23 cellular contexts compared by ENCODE assay signal in the genomic region with DNA sequence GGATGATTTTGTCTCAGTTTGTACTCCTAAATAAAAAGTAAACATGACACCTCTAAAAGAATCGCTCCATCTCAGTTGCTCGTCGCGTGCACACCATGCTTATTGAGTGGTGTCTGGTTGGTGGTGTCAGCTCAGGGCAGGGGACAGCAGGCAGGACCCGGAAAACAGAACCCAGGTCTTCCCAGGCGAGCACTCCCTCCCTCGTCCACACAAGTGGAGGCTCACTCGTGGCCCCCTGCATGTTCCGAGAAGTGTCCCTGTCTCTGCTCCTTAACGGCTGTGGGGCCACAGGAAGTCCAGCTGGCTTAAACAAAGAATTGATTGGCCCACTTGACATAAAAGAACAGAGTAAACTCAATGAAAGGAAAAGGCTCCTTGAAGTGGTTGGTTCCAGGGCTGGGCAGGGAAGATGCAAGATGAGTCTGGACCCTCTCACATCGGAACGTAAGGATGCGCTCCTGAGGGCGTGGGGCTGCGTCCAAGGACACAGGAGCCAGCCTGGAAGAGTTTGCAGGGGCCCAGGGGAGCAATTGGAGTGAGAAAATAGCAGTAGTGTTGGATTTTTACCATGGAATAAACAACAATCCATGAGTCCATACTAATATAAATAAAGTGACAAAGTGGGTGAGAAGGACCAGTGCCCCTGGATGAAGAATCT. TPM values are rescaled to one million over a fixed set of nuclear protein-coding genes. Genes with fewer than 3 reads are reported as not detected.
A peak's percentile ranks its signal among the peaks of the same experiment; 100 is the strongest.
DNase-seq lines count a peak whose midpoint lies in the region; ATAC-seq and TF ChIP-seq lines count a peak whose summit lies in the region.
"Had no signal": no experiment of that assay in that cellular context is flagged by ENCODE, and none has a peak within 500 bp of the region (broad histone marks: within the 10 kb centered on the region; RNA-seq: fewer than 3 reads in every experiment).

No MANE protein-coding gene starts in this region.

- no peak for ATAC-seq in stimulated activated naive B cell treated with anti-CD40 and anti-IgM and Interleukin-4, amounts not matched to agents 10 μg/mL and 1 μg/mL and 100 μg/mL, for 72 hours (replicated peaks)
- ATAC-seq in HG02571 (IDR thresholded peaks at IDR 0.05; ENCODE audit: unreplicated experiment) = no peak
- ATAC-seq: GM23338, HCT116 had no signal

- H4K91ac ChIP-seq in H9 (ENCODE audit: insufficient read length, low read depth, low read length) = no peak overlapping the region

- no peak overlapping the region for H3K14ac ChIP-seq in H9 (ENCODE audit: insufficient read depth, low read length)

- TF ChIP-seq CTCF in H9 (conservative IDR thresholded peaks at IDR 0.05) (no peak), endothelial cell (IDR thresholded peaks at IDR 0.05; ENCODE audit: unreplicated experiment) (no peak), WERI-Rb-1 (IDR thresholded peaks at IDR 0.05; ENCODE audit: low read depth, low read length) (no peak)

- no peak overlapping the region for H3K4me3 ChIP-seq in WERI-Rb-1 (ENCODE audit: low read depth, low read length)
- H3K4me3 ChIP-seq: GM23338, PC-9 had no signal

- no peak overlapping the region for H4K8ac ChIP-seq in H9 (replicated peaks; ENCODE audit: insufficient read length, low read depth, low read length)

- no peak overlapping the region for H2BK5ac ChIP-seq in H9 (ENCODE audit: insufficient read length, low read length)

- H3K27ac Mint-ChIP-seq in H9 (no peak overlapping the region), endothelial cell (ENCODE audit: unreplicated experiment) (no peak overlapping the region)
- peak overlapping the region; percentile 72 for H3K27ac Mint-ChIP-seq in stimulated activated naive B cell treated with anti-CD40 and anti-IgM and Interleukin-4, amounts not matched to agents 10 μg/mL and 1 μg/mL and 100 μg/mL, for 72 hours
- H3K27ac Mint-ChIP-seq: GM23338 had no signal

- no CpG with 5 or more reads among the region's 15 CpGs for WGBS in H9 (ENCODE audit: extremely low coverage, insufficient read length, low lambda C conversion rate)

- H3K4me1 Mint-ChIP-seq in H9 = peaks cover 0 to 5% of the 10 kb centered on the region in 2 experiments; a peak in 1 of 4 replicates
- H3K4me1 Mint-ChIP-seq in endothelial cell (ENCODE audit: unreplicated experiment) = peaks cover under 1% of the 10 kb centered on the region
- H3K4me1 Mint-ChIP-seq in stimulated activated naive B cell treated with anti-CD40 and anti-IgM and Interleukin-4, amounts not matched to agents 10 μg/mL and 1 μg/mL and 100 μg/mL, for 72 hours = peaks cover 8 to 9% of the 10 kb centered on the region in 2 donors

- H3K27me3 Mint-ChIP-seq in H9 (ENCODE audit: low read depth) = peaks cover 3% of the 10 kb centered on the region
- peaks cover 3% of the 10 kb centered on the region for H3K27me3 Mint-ChIP-seq in endothelial cell (ENCODE audit: unreplicated experiment)
- H3K27me3 Mint-ChIP-seq in stimulated activated naive B cell treated with anti-CD40 and anti-IgM and Interleukin-4, amounts not matched to agents 10 μg/mL and 1 μg/mL and 100 μg/mL, for 72 hours = no peaks in the 10 kb centered on the region

- no peaks in the 10 kb centered on the region for H3K27me3 ChIP-seq in H9 (ENCODE audit: insufficient read depth, low read length)
- no peaks in the 10 kb centered on the region for H3K27me3 ChIP-seq in WERI-Rb-1 (ENCODE audit: insufficient read depth, low read depth, severe bottlenecking)

- H3K79me1 ChIP-seq in H9 (ENCODE audit: insufficient read depth, low read depth, low read length, poor library complexity, severe bottlenecking) = no peaks in the 10 kb centered on the region

- no peaks in the 10 kb centered on the region for H4K20me1 ChIP-seq in H9 (ENCODE audit: control insufficient read depth, insufficient read depth, insufficient read length)

- no peak overlapping the region for H4K5ac ChIP-seq in H9 (ENCODE audit: insufficient read length, low read depth, low read length)

- no peaks in the 10 kb centered on the region for H3K4me1 ChIP-seq in H9 (ENCODE audit: insufficient read depth, low read length)

- H3K9ac ChIP-seq in H9 (ENCODE audit: extremely low read depth, insufficient read length, low read length) = no peak overlapping the region

- H3K18ac ChIP-seq in H9 (ENCODE audit: insufficient read length, low read depth, low read length) = no peak overlapping the region

- H3K27ac ChIP-seq in H9 (ENCODE audit: insufficient read length, low read depth, low read length) = no peak overlapping the region
- no peak overlapping the region for H3K27ac ChIP-seq in WERI-Rb-1
- H3K27ac ChIP-seq: PC-9, RWPE1 had no signal

- H3T11ph ChIP-seq in H9 (ENCODE audit: low read length) = no peak overlapping the region

- H3K79me2 ChIP-seq in H9 (ENCODE audit: insufficient read depth, low read length) = no peaks in the 10 kb centered on the region

- H3K4ac ChIP-seq in H9 (ENCODE audit: low read depth, low read length) = no peak overlapping the region

- H3K9me3 Mint-ChIP-seq in H9 (peaks cover 5 to 19% of the 10 kb centered on the region in 2 experiments; a peak in 4 of 5 replicates), endothelial cell (ENCODE audit: unreplicated experiment) (no peaks in the 10 kb centered on the region)
- H3K9me3 Mint-ChIP-seq in stimulated activated naive B cell treated with anti-CD40 and anti-IgM and Interleukin-4, amounts not matched to agents 10 μg/mL and 1 μg/mL and 100 μg/mL, for 72 hours = peaks cover 0 to 5% of the 10 kb centered on the region in 2 donors

- no peak overlapping the region for H2AFZ ChIP-seq in H9 (ENCODE audit: low read length)
- H2AFZ ChIP-seq: GM23338, PC-9 had no signal

- no peak overlapping the region for H3K23ac ChIP-seq in H9 (ENCODE audit: insufficient read length, low read depth, low read length)

- H2BK20ac ChIP-seq in H9 (ENCODE audit: low read depth, low read length, poor library complexity, severe bottlenecking) = no peak overlapping the region

- H2BK15ac ChIP-seq in H9 (ENCODE audit: low read depth, low read length) = no peak overlapping the region

- no peaks in the 10 kb centered on the region for H3K9me3 ChIP-seq in H9 (ENCODE audit: control insufficient read depth, low read depth, low read length)
- H3K9me3 ChIP-seq in WERI-Rb-1 (ENCODE audit: severe bottlenecking) = no peaks in the 10 kb centered on the region

- H3K36me3 ChIP-seq in WERI-Rb-1 = peaks cover 53% of the 10 kb centered on the region

- H2AK5ac ChIP-seq in H9 (ENCODE audit: insufficient read length, low read length) = no peak overlapping the region

- no peak overlapping the region for H2BK12ac ChIP-seq in H9 (ENCODE audit: insufficient read length, low read depth, low read length)

- H3K4me3 Mint-ChIP-seq in H9 (no peak overlapping the region), endothelial cell (ENCODE audit: unreplicated experiment) (peak overlapping the region; percentile 24)
- H3K4me3 Mint-ChIP-seq in stimulated activated naive B cell treated with anti-CD40 and anti-IgM and Interleukin-4, amounts not matched to agents 10 μg/mL and 1 μg/mL and 100 μg/mL, for 72 hours = peak overlapping the region in 1 of 2 donors; percentile 10
- H3K4me3 Mint-ChIP-seq: GM23338 had no signal

- no peak overlapping the region for H3K56ac ChIP-seq in H9 (ENCODE audit: insufficient read length, low read depth, low read length)

- H2BK120ac ChIP-seq in H9 (ENCODE audit: low read depth, low read length, poor library complexity, severe bottlenecking) = no peak overlapping the region

- DNase-seq in D341Med (ENCODE audit: low spot score) = peak; percentile 34
- peak; percentile 17 for DNase-seq in H9
- no peak for DNase-seq in endothelial cell (ENCODE audit: low spot score)
- no peak for DNase-seq in stimulated activated naive B cell treated with anti-CD40 and anti-IgM and Interleukin-4, amounts not matched to agents 10 μg/mL and 1 μg/mL and 100 μg/mL, for 72 hours
- DNase-seq in WERI-Rb-1 = no peak
- DNase-seq in SHP77 (lab: John Stamatoyannopoulos, UW) = no peak
- DNase-seq: ACHN, C1 segment of cervical spinal cord, DMS153, GF-D8, Karpas-422, NCI-H1048, NCI-H1436, NCI-H1930, NCI-H2171, NCI-H526, PC-9 had no signal

- H3K36me3 Mint-ChIP-seq in H9 (ENCODE audit: insufficient read depth in 1 of 3, low read depth in 3 of 3) = peaks cover 60 to 70% (median 70%) of the 10 kb centered on the region in 3 experiments
- peaks cover 54% of the 10 kb centered on the region for H3K36me3 Mint-ChIP-seq in endothelial cell (ENCODE audit: low read depth, unreplicated experiment)
- H3K36me3 Mint-ChIP-seq in stimulated activated naive B cell treated with anti-CD40 and anti-IgM and Interleukin-4, amounts not matched to agents 10 μg/mL and 1 μg/mL and 100 μg/mL, for 72 hours = peaks cover 53 to 80% of the 10 kb centered on the region in 2 donors

- H3K4me2 ChIP-seq in H9 (ENCODE audit: insufficient read depth, insufficient read length, low read length) = no peak overlapping the region
- H3K4me2 ChIP-seq: GM23338, PC-9 had no signal

- H3K23me2 ChIP-seq in H9 (ENCODE audit: insufficient read length, low read depth, low read length, poor library complexity, severe bottlenecking) = no peaks in the 10 kb centered on the region

RNA-seq across cellular contexts. Expression of a gene that starts 13.1 kb away (rescaled TPM):
- total RNA-seq in H9 (2021) (0.29 TPM in 1 of 2 replicates, not detected in the other), endothelial cell (ENCODE audit: unreplicated experiment) (not detected)
- total RNA-seq: Daoy, MCF 10A, PC-9 had no signal

RNA-seq across cellular contexts. Expression of a gene that starts 25.0 kb away (rescaled TPM):
- total RNA-seq in H9 (2021) = 212 and 214 TPM in 2 replicates
- 113 TPM for total RNA-seq in endothelial cell (ENCODE audit: unreplicated experiment)

Comparison
In these comparisons a context has a peak if more than half of its experiments do, and no peak if none do; other contexts are left out.
1. DNase-seq: peak in D341Med (single experiment) and H9 (single experiment); none in endothelial cell (single experiment), stimulated activated naive B cell treated with anti-CD40 and anti-IgM and Interleukin-4, amounts not matched to agents 10 μg/mL and 1 μg/mL and 100 μg/mL, for 72 hours (single experiment), WERI-Rb-1 (single experiment) and SHP77 (0 of 2).